ENCODE assay signal across 19 cellular contexts in the genomic region with DNA sequence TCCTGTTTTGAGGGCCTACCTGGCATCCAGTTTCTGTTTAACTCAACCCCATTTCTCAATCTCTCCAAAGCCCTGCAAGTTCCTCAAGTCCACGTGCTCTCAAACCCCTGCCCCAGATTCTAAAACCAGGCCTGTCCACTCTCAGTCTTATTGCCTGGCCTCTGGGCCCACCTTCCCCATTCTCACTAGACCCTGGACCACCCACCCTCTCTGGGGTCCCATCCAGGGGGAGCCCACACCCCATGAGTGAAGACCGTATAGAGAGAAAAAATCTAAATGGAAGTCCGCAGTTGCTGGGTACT. TPM values are rescaled to one million over a fixed set of nuclear protein-coding genes. Genes with fewer than 3 reads are reported as not detected.
"Had no signal": no experiment of that assay in that cellular context is flagged by ENCODE, and none has a peak within 500 bp of the region (broad histone marks: within the 10 kb centered on the region; RNA-seq: fewer than 3 reads in every experiment).

No MANE protein-coding gene starts in this region.

- H3K27ac ChIP-seq: brain microvascular endothelial cell, colonic mucosa, gastrocnemius medialis, sigmoid colon, spleen, tibial artery, uterus had no signal

- H3K4me3 ChIP-seq: colonic mucosa, gastrocnemius medialis, sigmoid colon, spleen, tibial artery, uterus had no signal

- H3K36me3 ChIP-seq: brain microvascular endothelial cell, colonic mucosa, gastrocnemius medialis, sigmoid colon, spleen, tibial artery, uterus had no signal

- H3K27ac Mint-ChIP-seq: activated B cell treated with CpG ODN at 0.5 μM for 24 hours; activated CD8-positive, alpha-beta T cell treated with anti-CD3 and anti-CD28 coated beads for 36 hours; activated naive CD4-positive, alpha-beta T cell treated with anti-CD3 and anti-CD28 coated beads for 36 hours; activated T-cell treated with anti-CD3 and anti-CD28 coated beads, Interleukin-2, amount 50 U/mL, for 24 hours; activated T-helper 2 cell treated with anti-CD3 and anti-CD28 coated beads, Interferon-gamma antibody, Interleukin-2, Interleukin-4, amounts not matched to agents 10 μg/mL and 5 μg/mL and 100 μg/mL, durations not matched to agents 14 hours and 24 hours and 36 hours; natural killer cell; stimulated activated memory B cell treated with anti-CD40 and anti-IgM and Interleukin-4, amounts not matched to agents 10 μg/mL and 1 μg/mL and 100 μg/mL, for 72 hours had no signal

- H3K4me3 Mint-ChIP-seq: activated B cell treated with CpG ODN at 0.5 μM for 24 hours; activated CD8-positive, alpha-beta T cell treated with anti-CD3 and anti-CD28 coated beads for 36 hours; activated naive CD4-positive, alpha-beta T cell treated with anti-CD3 and anti-CD28 coated beads for 36 hours; activated T-cell treated with anti-CD3 and anti-CD28 coated beads, Interleukin-2, amount 50 U/mL, for 24 hours; natural killer cell; stimulated activated memory B cell treated with anti-CD40 and anti-IgM and Interleukin-4, amounts not matched to agents 10 μg/mL and 1 μg/mL and 100 μg/mL, for 72 hours had no signal

- H3K9me3 Mint-ChIP-seq: activated B cell treated with CpG ODN at 0.5 μM for 24 hours; activated CD8-positive, alpha-beta T cell treated with anti-CD3 and anti-CD28 coated beads for 36 hours; activated naive CD4-positive, alpha-beta T cell treated with anti-CD3 and anti-CD28 coated beads for 36 hours; activated T-cell treated with anti-CD3 and anti-CD28 coated beads, Interleukin-2, amount 50 U/mL, for 24 hours; activated T-helper 2 cell treated with anti-CD3 and anti-CD28 coated beads, Interferon-gamma antibody, Interleukin-2, Interleukin-4, amounts not matched to agents 10 μg/mL and 5 μg/mL and 100 μg/mL, durations not matched to agents 14 hours and 24 hours and 36 hours; natural killer cell; stimulated activated memory B cell treated with anti-CD40 and anti-IgM and Interleukin-4, amounts not matched to agents 10 μg/mL and 1 μg/mL and 100 μg/mL, for 72 hours had no signal

- H3K27me3 Mint-ChIP-seq: activated B cell treated with CpG ODN at 0.5 μM for 24 hours; activated T-cell treated with anti-CD3 and anti-CD28 coated beads, Interleukin-2, amount 50 U/mL, for 24 hours; stimulated activated memory B cell treated with anti-CD40 and anti-IgM and Interleukin-4, amounts not matched to agents 10 μg/mL and 1 μg/mL and 100 μg/mL, for 72 hours had no signal

- H3K9me3 ChIP-seq: colonic mucosa, gastrocnemius medialis, sigmoid colon, spleen, tibial artery, uterus had no signal

- H3K36me3 Mint-ChIP-seq: natural killer cell; stimulated activated memory B cell treated with anti-CD40 and anti-IgM and Interleukin-4, amounts not matched to agents 10 μg/mL and 1 μg/mL and 100 μg/mL, for 72 hours had no signal

- H3K4me1 ChIP-seq: colonic mucosa, gastrocnemius medialis, sigmoid colon, uterus had no signal

- H3K27me3 ChIP-seq: brain microvascular endothelial cell, colonic mucosa, gastrocnemius medialis, sigmoid colon, spleen, tibial artery, uterus had no signal

- DNase-seq: activated B cell treated with CpG ODN at 0.5 μM for 24 hours; activated CD4-positive, alpha-beta T cell treated with anti-CD3 and anti-CD28 coated beads for 48 hours; activated CD8-positive, alpha-beta T cell treated with anti-CD3 and anti-CD28 coated beads for 36 hours; activated naive CD4-positive, alpha-beta T cell treated with anti-CD3 and anti-CD28 coated beads for 36 hours; activated T-cell treated with anti-CD3 and anti-CD28 coated beads, Interleukin-2, amount 50 U/mL, for 24 hours; brain microvascular endothelial cell; central memory CD4-positive, alpha-beta T cell; gastrocnemius medialis; head of caudate nucleus; natural killer cell; sigmoid colon; spleen; stimulated activated CD4-positive, alpha-beta T cell treated with anti-CD3 and anti-CD28 coated beads, Interleukin-4, amount 100 ng/mL, for 4 hours; substantia nigra; tibial artery; uterus had no signal

RNA-seq across cellular contexts. Expression of a gene that starts 58.3 kb away (rescaled TPM):
- total RNA-seq: activated T-helper 2 cell treated with anti-CD3 and anti-CD28 coated beads, Interferon-gamma antibody, Interleukin-2, Interleukin-4, amounts not matched to agents 10 μg/mL and 5 μg/mL and 100 μg/mL, durations not matched to agents 14 hours and 24 hours and 36 hours; gastrocnemius medialis had no signal
